34 cellular contexts compared by ENCODE assay signal in genomic region chr6:79440590-79440989, GRCh38.
DNase-seq lines count a peak whose midpoint lies in the region; ATAC-seq and TF ChIP-seq lines count a peak whose summit lies in the region.
"Had no signal": no experiment of that assay in that cellular context is flagged by ENCODE, and none has a peak within 500 bp of the region (broad histone marks: within the 10 kb centered on the region; RNA-seq: fewer than 3 reads in every experiment).

No MANE protein-coding gene starts in this region.

- H3K4me3 ChIP-seq in cardiac muscle cell, result no peak overlapping the region
- H3K4me3 ChIP-seq: GM23338, K562, lower lobe of right lung, prostate gland, transverse colon had no signal

- no peaks in the 10 kb centered on the region for H3K27me3 ChIP-seq in cardiac muscle cell
- H3K27me3 ChIP-seq: transverse colon had no signal

- ATAC-seq in HG02852 (IDR thresholded peaks at IDR 0.05; ENCODE audit: unreplicated experiment) (peak; percentile 53), GM19324 (IDR thresholded peaks at IDR 0.05; ENCODE audit: low FRiP score, unreplicated experiment) (no peak)
- ATAC-seq: GM23338; K562; lower lobe of right lung; naive thymus-derived CD8-positive, alpha-beta T cell; sciatic nerve had no signal

- no peak for DNase-seq in cardiac muscle cell (ENCODE audit: low read depth in 1 of 2, low spot score in 1 of 2)
- no peak for DNase-seq in cardiac septum (ENCODE audit: low spot score)
- peak; percentile 19 to 24 for DNase-seq in NCI-H526 (lab: John Stamatoyannopoulos, UW)
- DNase-seq in cerebellum (ENCODE audit: low spot score), result no peak
- DNase-seq in EL, result no peak
- no peak for DNase-seq in NCI-H1930 (lab: John Stamatoyannopoulos, UW)
- DNase-seq: activated B cell treated with CpG ODN at 0.5 μM for 24 hours; activated CD4-positive, alpha-beta T cell treated with anti-CD3 and anti-CD28 coated beads, Interleukin-2, amount 50 U/mL, for 1 hour; activated effector memory CD4-positive, alpha-beta T cell treated with anti-CD3 and anti-CD28 coated beads, Interleukin-2, amount 50 U/mL, for 16 hours; activated naive CD8-positive, alpha-beta T cell treated with anti-CD3 and anti-CD28 coated beads for 36 hours; activated T-cell treated with anti-CD3 and anti-CD28 coated beads, Interleukin-2, amount 50 U/mL, for 24 hours; aorta; C1 segment of cervical spinal cord; COR-L47; cortex of kidney; DMS53; effector memory CD4-positive, alpha-beta T cell; hippocampal formation; lower lobe of right lung; naive thymus-derived CD8-positive, alpha-beta T cell; NCI-H1048; NCI-H1694 treated with DMSO at 0.1 percent for 48 hours; OCI-M1; stimulated activated CD4-positive, alpha-beta T cell treated with anti-CD3 and anti-CD28 coated beads, Interleukin-12 subunit alpha, Interleukin-12 subunit beta, amount 100 ng/mL, for 4 hours; stimulated activated CD4-positive, alpha-beta T cell treated with anti-CD3 and anti-CD28 coated beads, Interleukin-4, amount 100 ng/mL, for 1 hour; transverse colon had no signal

- peaks cover 11% of the 10 kb centered on the region for H3K4me1 ChIP-seq in cardiac muscle cell (ENCODE audit: low read depth)
- H3K4me1 ChIP-seq: lower lobe of right lung, prostate gland, transverse colon had no signal

- no peak for TF ChIP-seq CTCF in cardiac muscle cell (IDR thresholded peaks at IDR 0.05; ENCODE audit: low read depth, low read length)

- H3K9me3 ChIP-seq in cardiac muscle cell (ENCODE audit: low read depth), result no peaks in the 10 kb centered on the region
- H3K9me3 ChIP-seq: lower lobe of right lung, prostate gland, transverse colon had no signal

- intact Hi-C loops in cardiac septum (cut with DNase I), result no loop called here

- H3K27ac ChIP-seq in cardiac muscle cell, result peak overlapping the region; percentile 50
- H3K27ac ChIP-seq: 22Rv1, epithelial cell of prostate, lower lobe of right lung, prostate gland, transverse colon had no signal

- no peaks in the 10 kb centered on the region for H3K36me3 ChIP-seq in cardiac muscle cell
- H3K36me3 ChIP-seq: lower lobe of right lung, prostate gland, transverse colon had no signal

Comparison
In these comparisons a context has a peak if more than half of its experiments do, and no peak if none do; other contexts are left out.
1. DNase-seq: peak in NCI-H526 (2 of 2); none in cardiac muscle cell (0 of 2), cardiac septum (single experiment), cerebellum (single experiment), EL (single experiment) and NCI-H1930 (0 of 2).